In the genomic region with DNA sequence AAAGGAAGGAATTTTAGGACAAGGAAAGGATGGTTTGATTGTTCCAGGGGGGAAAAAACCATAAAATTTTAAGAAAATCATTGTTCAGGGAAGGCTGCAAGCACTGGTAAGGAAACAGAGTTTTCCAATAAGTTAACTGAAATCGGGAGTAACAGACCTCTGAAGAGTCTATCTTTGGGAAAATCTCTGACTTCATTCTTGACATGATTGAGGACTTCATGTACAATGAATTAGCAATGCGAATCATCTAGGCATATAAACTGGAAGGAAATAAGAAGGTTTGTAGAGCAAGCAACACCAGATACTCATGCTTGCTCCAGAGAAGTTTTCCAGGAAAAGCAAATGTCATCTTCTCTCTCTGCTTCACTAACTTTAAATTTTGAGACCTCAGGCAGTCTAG, we compare ENCODE assay signal across 2 cellular contexts.
A peak's percentile ranks its signal among the peaks of the same experiment; 100 is the strongest.
TF ChIP-seq lines count a peak whose summit lies in the region.

No MANE protein-coding gene starts in this region.

TF ChIP-seq in SK-N-SH, 30 proteins besides CTCF, POLR2A, EP300 and RAD21:
- TF ChIP-seq, protein P1, sequence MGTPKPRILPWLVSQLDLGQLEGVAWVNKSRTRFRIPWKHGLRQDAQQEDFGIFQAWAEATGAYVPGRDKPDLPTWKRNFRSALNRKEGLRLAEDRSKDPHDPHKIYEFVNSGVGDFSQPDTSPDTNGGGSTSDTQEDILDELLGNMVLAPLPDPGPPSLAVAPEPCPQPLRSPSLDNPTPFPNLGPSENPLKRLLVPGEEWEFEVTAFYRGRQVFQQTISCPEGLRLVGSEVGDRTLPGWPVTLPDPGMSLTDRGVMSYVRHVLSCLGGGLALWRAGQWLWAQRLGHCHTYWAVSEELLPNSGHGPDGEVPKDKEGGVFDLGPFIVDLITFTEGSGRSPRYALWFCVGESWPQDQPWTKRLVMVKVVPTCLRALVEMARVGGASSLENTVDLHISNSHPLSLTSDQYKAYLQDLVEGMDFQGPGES (IDR thresholded peaks at IDR 0.05; ENCODE audit: low read depth, low read length): no peak
- TF ChIP-seq EZH2phosphoT487 (IDR thresholded peaks at IDR 0.05; ENCODE audit: borderline replicate concordance, low read depth) (no peak), YY1 (IDR thresholded peaks at IDR 0.05; ENCODE audit: low read depth) (no peak), TEAD4 (IDR thresholded peaks at IDR 0.05; ENCODE audit: borderline replicate concordance, insufficient read depth) (no peak), NRF1 (IDR thresholded peaks at IDR 0.05; ENCODE audit: low read depth, low read length) (no peak), RXRA (IDR thresholded peaks at IDR 0.05; ENCODE audit: borderline replicate concordance, low read depth) (no peak), POLR2AphosphoS5 (IDR thresholded peaks at IDR 0.05; ENCODE audit: low read depth, low read length) (no peak), ELF1 (IDR thresholded peaks at IDR 0.05) (no peak), NFIC (IDR thresholded peaks at IDR 0.05; ENCODE audit: borderline replicate concordance) (no peak), GABPA (IDR thresholded peaks at IDR 0.05; ENCODE audit: low read depth) (no peak), MXI1 (IDR thresholded peaks at IDR 0.05; ENCODE audit: low read depth, low read length) (no peak), RFX5 (IDR thresholded peaks at IDR 0.05; ENCODE audit: low read length) (no peak), JUND (IDR thresholded peaks at IDR 0.05) (peak; percentile 9; the same call in 1 of the 2 replicates), FOXM1 (IDR thresholded peaks at IDR 0.05; ENCODE audit: low read depth) (no peak), FOSL2 (IDR thresholded peaks at IDR 0.05; ENCODE audit: borderline replicate concordance, low read depth) (no peak), TCF12 (IDR thresholded peaks at IDR 0.05) (0 out of 2 replicates have a peak, but pooled peaks have one; percentile 6), SMC3 (IDR thresholded peaks at IDR 0.05; ENCODE audit: low read depth, low read length) (no peak)
- TF ChIP-seq, protein P2, sequence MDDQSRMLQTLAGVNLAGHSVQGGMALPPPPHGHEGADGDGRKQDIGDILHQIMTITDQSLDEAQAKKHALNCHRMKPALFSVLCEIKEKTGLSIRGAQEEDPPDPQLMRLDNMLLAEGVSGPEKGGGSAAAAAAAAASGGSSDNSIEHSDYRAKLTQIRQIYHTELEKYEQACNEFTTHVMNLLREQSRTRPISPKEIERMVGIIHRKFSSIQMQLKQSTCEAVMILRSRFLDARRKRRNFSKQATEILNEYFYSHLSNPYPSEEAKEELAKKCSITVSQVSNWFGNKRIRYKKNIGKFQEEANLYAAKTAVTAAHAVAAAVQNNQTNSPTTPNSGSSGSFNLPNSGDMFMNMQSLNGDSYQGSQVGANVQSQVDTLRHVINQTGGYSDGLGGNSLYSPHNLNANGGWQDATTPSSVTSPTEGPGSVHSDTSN (IDR thresholded peaks at IDR 0.05): peak; percentile 76
- TF ChIP-seq, protein P3, sequence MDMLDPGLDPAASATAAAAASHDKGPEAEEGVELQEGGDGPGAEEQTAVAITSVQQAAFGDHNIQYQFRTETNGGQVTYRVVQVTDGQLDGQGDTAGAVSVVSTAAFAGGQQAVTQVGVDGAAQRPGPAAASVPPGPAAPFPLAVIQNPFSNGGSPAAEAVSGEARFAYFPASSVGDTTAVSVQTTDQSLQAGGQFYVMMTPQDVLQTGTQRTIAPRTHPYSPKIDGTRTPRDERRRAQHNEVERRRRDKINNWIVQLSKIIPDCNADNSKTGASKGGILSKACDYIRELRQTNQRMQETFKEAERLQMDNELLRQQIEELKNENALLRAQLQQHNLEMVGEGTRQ (IDR thresholded peaks at IDR 0.05; ENCODE audit: borderline replicate concordance, low read depth, low read length): no peak
- TF ChIP-seq, protein P4, sequence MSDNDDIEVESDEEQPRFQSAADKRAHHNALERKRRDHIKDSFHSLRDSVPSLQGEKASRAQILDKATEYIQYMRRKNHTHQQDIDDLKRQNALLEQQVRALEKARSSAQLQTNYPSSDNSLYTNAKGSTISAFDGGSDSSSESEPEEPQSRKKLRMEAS (IDR thresholded peaks at IDR 0.05; ENCODE audit: low read depth): no peak
- TF ChIP-seq, protein P5, sequence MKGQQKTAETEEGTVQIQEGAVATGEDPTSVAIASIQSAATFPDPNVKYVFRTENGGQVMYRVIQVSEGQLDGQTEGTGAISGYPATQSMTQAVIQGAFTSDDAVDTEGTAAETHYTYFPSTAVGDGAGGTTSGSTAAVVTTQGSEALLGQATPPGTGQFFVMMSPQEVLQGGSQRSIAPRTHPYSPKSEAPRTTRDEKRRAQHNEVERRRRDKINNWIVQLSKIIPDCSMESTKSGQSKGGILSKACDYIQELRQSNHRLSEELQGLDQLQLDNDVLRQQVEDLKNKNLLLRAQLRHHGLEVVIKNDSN (IDR thresholded peaks at IDR 0.05; ENCODE audit: borderline replicate concordance, low read depth): no peak
- TF ChIP-seq, protein P6, sequence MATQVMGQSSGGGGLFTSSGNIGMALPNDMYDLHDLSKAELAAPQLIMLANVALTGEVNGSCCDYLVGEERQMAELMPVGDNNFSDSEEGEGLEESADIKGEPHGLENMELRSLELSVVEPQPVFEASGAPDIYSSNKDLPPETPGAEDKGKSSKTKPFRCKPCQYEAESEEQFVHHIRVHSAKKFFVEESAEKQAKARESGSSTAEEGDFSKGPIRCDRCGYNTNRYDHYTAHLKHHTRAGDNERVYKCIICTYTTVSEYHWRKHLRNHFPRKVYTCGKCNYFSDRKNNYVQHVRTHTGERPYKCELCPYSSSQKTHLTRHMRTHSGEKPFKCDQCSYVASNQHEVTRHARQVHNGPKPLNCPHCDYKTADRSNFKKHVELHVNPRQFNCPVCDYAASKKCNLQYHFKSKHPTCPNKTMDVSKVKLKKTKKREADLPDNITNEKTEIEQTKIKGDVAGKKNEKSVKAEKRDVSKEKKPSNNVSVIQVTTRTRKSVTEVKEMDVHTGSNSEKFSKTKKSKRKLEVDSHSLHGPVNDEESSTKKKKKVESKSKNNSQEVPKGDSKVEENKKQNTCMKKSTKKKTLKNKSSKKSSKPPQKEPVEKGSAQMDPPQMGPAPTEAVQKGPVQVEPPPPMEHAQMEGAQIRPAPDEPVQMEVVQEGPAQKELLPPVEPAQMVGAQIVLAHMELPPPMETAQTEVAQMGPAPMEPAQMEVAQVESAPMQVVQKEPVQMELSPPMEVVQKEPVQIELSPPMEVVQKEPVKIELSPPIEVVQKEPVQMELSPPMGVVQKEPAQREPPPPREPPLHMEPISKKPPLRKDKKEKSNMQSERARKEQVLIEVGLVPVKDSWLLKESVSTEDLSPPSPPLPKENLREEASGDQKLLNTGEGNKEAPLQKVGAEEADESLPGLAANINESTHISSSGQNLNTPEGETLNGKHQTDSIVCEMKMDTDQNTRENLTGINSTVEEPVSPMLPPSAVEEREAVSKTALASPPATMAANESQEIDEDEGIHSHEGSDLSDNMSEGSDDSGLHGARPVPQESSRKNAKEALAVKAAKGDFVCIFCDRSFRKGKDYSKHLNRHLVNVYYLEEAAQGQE (IDR thresholded peaks at IDR 0.05; ENCODE audit: low read depth, low read length): no peak

TF ChIP-seq in SK-N-SH treated with all-trans-retinoic acid at 6 μM for 48 hours, 23 proteins besides CTCF, POLR2A, EP300 and RAD21 (continued from another document):
- TF ChIP-seq, protein P7, sequence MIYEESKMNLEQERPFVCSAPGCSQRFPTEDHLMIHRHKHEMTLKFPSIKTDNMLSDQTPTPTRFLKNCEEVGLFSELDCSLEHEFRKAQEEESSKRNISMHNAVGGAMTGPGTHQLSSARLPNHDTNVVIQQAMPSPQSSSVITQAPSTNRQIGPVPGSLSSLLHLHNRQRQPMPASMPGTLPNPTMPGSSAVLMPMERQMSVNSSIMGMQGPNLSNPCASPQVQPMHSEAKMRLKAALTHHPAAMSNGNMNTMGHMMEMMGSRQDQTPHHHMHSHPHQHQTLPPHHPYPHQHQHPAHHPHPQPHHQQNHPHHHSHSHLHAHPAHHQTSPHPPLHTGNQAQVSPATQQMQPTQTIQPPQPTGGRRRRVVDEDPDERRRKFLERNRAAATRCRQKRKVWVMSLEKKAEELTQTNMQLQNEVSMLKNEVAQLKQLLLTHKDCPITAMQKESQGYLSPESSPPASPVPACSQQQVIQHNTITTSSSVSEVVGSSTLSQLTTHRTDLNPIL (CRISPR knock-in tag; IDR thresholded peaks at IDR 0.05; ENCODE audit: low read depth): no peak
TF ChIP-seq in SK-N-SH treated with all-trans-retinoic acid at 6 μM for 48 hours: peak in this region for 0.
